ENCODE assay signal across 20 cellular contexts in the genomic region with DNA sequence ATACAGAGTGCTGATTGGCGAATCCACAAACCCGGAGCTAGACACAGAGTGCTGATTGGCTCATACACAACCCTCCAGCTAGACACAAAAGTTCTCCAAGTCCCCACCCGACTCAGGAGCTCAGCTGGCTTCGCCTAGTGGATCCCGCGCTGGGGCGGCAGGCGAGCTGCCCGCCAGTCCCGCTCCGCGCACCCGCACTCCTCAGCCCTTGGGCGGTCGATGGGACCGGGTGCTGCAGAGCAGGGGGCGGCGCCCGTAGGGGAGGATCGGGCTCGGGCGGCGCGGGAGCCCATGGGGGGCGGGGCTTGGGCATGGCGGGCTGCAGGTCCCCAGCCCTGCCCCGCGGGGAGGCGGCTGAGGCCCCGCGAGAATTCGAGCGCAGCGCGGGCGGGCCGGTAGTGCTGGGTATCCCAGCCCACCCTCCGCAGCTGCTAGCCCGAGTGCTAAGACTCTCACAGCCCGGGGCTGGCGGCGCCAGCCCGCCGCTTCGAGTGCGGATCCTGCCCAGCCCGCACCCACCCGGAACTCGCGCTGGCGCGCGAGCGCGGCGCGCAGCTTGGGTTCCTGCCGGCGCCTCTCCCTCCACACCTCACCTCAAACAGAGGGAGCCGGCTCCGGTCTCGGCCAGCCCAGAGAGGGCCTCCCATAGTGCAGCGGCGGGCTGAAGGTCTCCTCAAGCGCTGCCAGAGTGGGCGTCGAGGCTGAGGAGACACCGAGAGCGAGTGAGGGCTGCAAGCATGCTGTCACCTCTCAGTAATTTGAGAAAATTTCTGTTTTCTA.
"Had no signal": no experiment of that assay in that cellular context is flagged by ENCODE, and none has a peak within 500 bp of the region (broad histone marks: within the 10 kb centered on the region; RNA-seq: fewer than 3 reads in every experiment).

No MANE protein-coding gene starts in this region.

- H3K27me3 ChIP-seq: pancreas, right lobe of liver, uterus had no signal

- ATAC-seq: activated naive CD8-positive, alpha-beta T cell treated with anti-CD3 and anti-CD28 coated beads, Interleukin-2, amount 50 U/mL, for 24 hours; foreskin keratinocyte; left lung; psoas muscle; right lobe of liver; WTC11 had no signal

- H3K4me3 Mint-ChIP-seq: activated naive CD4-positive, alpha-beta T cell treated with anti-CD3 and anti-CD28 coated beads, Interleukin-2, amount 10 ng/mL, durations not matched to agents 7 days and 5 days; activated naive CD8-positive, alpha-beta T cell treated with anti-CD3 and anti-CD28 coated beads, Interleukin-2, amount 50 U/mL, for 24 hours; memory B cell; nephron progenitor cell; WTC11 had no signal

- H3K27ac ChIP-seq: foreskin keratinocyte, left lung, pancreas, psoas muscle, right lobe of liver, tibial nerve, uterus had no signal

- H3K4me1 ChIP-seq: foreskin keratinocyte, left lung, pancreas, psoas muscle, right lobe of liver, tibial nerve, uterus had no signal

- H3K36me3 Mint-ChIP-seq: activated naive CD4-positive, alpha-beta T cell treated with anti-CD3 and anti-CD28 coated beads, Interleukin-2, amount 10 ng/mL, durations not matched to agents 7 days and 5 days; memory B cell had no signal

- H3K4me3 ChIP-seq: left lung, pancreas, psoas muscle, right lobe of liver, tibial nerve, uterus had no signal

- H3K4me1 Mint-ChIP-seq: activated naive CD4-positive, alpha-beta T cell treated with anti-CD3 and anti-CD28 coated beads, Interleukin-2, amount 10 ng/mL, durations not matched to agents 7 days and 5 days; activated naive CD8-positive, alpha-beta T cell treated with anti-CD3 and anti-CD28 coated beads, Interleukin-2, amount 50 U/mL, for 24 hours; memory B cell had no signal

- H3K9me3 ChIP-seq: left lung, pancreas, psoas muscle, right lobe of liver, uterus had no signal

- DNase-seq: activated CD4-positive, alpha-beta T cell treated with anti-CD3 and anti-CD28 coated beads, Interleukin-2, amount 50 U/mL, for 48 hours; activated naive CD4-positive, alpha-beta T cell treated with anti-CD3 and anti-CD28 coated beads, Interleukin-2, amount 10 ng/mL, durations not matched to agents 7 days and 5 days; activated naive CD8-positive, alpha-beta T cell treated with anti-CD3 and anti-CD28 coated beads, Interleukin-2, amount 50 U/mL, for 24 hours; activated T-cell treated with anti-CD3 and anti-CD28 coated beads, Interleukin-2, amount 50 U/mL, for 48 hours; foreskin keratinocyte; nephron progenitor cell; psoas muscle; right lobe of liver; small intestine; stimulated activated CD4-positive, alpha-beta T cell treated with anti-CD3 and anti-CD28 coated beads, Interleukin-15, amount 100 ng/mL, for 24 hours; stimulated activated CD8-positive, alpha-beta memory T cell treated with anti-CD3 and anti-CD28 coated beads, Interleukin-4, amount 100 ng/mL, for 48 hours; stimulated activated naive CD4-positive, alpha-beta T cell treated with Interleukin-2 at 50 U/mL for 16 hours; substantia nigra; T-helper 9 cell; uterus had no signal

- H3K9me3 Mint-ChIP-seq: activated naive CD4-positive, alpha-beta T cell treated with anti-CD3 and anti-CD28 coated beads, Interleukin-2, amount 10 ng/mL, durations not matched to agents 7 days and 5 days; memory B cell had no signal

- H3K36me3 ChIP-seq: left lung, pancreas, right lobe of liver, tibial nerve, uterus had no signal

- H3K27me3 Mint-ChIP-seq: activated naive CD4-positive, alpha-beta T cell treated with anti-CD3 and anti-CD28 coated beads, Interleukin-2, amount 10 ng/mL, durations not matched to agents 7 days and 5 days had no signal

- H3K27ac Mint-ChIP-seq: activated naive CD4-positive, alpha-beta T cell treated with anti-CD3 and anti-CD28 coated beads, Interleukin-2, amount 10 ng/mL, durations not matched to agents 7 days and 5 days; activated naive CD8-positive, alpha-beta T cell treated with anti-CD3 and anti-CD28 coated beads, Interleukin-2, amount 50 U/mL, for 24 hours; memory B cell; nephron progenitor cell; WTC11 had no signal
